In the genomic region with DNA sequence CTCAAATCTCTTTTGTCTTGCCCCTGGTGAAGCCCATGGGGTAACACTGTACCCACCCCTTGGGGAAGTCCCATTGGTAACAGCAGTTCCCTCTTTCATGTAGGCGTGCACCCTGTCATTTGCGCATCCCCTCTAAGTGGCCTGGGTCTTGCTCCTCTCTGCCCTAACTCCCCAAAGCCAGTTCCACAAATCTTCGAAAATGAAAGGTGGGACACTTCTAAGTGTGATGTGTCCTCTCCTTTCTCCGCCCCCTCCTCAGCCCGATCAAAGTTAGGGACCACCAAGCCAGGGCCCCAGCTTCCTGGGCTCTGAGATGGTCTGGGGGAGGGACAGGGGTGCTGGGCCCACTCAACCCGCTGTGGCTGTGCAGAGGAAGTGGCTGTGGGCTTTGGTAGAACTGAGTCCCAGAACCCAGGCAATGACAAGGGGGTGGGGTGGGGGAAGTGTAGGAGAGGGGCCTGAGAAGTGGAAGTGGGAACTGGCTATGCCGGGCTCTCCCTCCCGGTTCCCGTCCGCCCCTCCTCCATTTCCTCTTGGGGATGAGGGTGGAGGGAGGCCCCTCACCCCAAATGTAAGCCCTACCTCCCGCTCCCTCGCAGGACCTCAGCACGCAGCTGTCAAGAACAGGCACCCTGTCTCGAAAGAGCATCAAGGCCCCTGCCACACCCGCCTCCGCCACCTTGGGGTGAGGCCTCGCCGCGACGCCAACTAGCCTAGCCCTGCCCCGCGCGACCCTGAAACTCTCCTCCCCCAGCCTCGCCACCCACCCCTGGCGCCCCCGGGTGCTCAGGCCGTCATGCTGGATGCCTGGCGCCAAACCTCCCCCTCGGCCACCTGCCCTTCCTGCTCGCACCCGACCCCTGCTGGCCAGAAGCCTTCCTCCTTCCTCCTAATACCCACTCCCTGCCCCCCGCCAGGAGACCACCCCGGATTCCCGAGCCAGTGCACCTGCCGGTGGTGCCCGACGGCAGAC, we compare ENCODE assay signal across 1 cellular context.
A peak's percentile ranks its signal among the peaks of the same experiment; 100 is the strongest.
TF ChIP-seq lines count a peak whose summit lies in the region.

No MANE protein-coding gene starts in this region.

TF ChIP-seq in GM12878, 131 proteins besides CTCF, POLR2A, EP300 and RAD21 (continues in another document):
- TF ChIP-seq, protein P1, sequence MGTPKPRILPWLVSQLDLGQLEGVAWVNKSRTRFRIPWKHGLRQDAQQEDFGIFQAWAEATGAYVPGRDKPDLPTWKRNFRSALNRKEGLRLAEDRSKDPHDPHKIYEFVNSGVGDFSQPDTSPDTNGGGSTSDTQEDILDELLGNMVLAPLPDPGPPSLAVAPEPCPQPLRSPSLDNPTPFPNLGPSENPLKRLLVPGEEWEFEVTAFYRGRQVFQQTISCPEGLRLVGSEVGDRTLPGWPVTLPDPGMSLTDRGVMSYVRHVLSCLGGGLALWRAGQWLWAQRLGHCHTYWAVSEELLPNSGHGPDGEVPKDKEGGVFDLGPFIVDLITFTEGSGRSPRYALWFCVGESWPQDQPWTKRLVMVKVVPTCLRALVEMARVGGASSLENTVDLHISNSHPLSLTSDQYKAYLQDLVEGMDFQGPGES (IDR thresholded peaks at IDR 0.05), result no peak
- TF ChIP-seq CBFB (IDR thresholded peaks at IDR 0.05; ENCODE audit: low read depth) (peak; percentile 31; the same call in 1 of the 2 replicates), POU2F2 (IDR thresholded peaks at IDR 0.05; ENCODE audit: borderline replicate concordance, low read depth, low read length) (no peak), FOXK2 (IDR thresholded peaks at IDR 0.05) (no peak), YY1 (IDR thresholded peaks at IDR 0.05; ENCODE audit: low read depth, low read length) (no peak), BACH1 (IDR thresholded peaks at IDR 0.05; ENCODE audit: borderline replicate concordance) (0 out of 2 replicates have a peak, but pooled peaks have one; percentile 31), SMAD5 (IDR thresholded peaks at IDR 0.05; ENCODE audit: low read depth) (no peak), RAD51 (IDR thresholded peaks at IDR 0.05) (no peak), HDGF (IDR thresholded peaks at IDR 0.05) (0 out of 2 replicates have a peak, but pooled peaks have one; percentile 28), SIN3A (IDR thresholded peaks at IDR 0.05; ENCODE audit: low read depth, low read length) (no peak), IRF4 (IDR thresholded peaks at IDR 0.05; ENCODE audit: low read depth, low read length) (no peak), SUZ12 (IDR thresholded peaks at IDR 0.05; ENCODE audit: unreplicated experiment) (no peak), MXI1 (IDR thresholded peaks at IDR 0.05; ENCODE audit: low read depth, low read length) (no peak), NBN (IDR thresholded peaks at IDR 0.05) (no peak), IKZF1 (conservative IDR thresholded peaks at IDR 0.05) (peak; percentile 79), NR2F1 (conservative IDR thresholded peaks at IDR 0.05) (peak; percentile 83), BHLHE40 (IDR thresholded peaks at IDR 0.05; ENCODE audit: borderline replicate concordance in 1 of 2, low read depth in 2 of 2, low read length in 1 of 2) (peak; percentile 12 to 15; a peak in 2 of 4 replicates), STAT3 (IDR thresholded peaks at IDR 0.05; ENCODE audit: low read depth, low read length) (no peak), NR2C2 (IDR thresholded peaks at IDR 0.05; ENCODE audit: borderline replicate concordance, control insufficient read depth, insufficient read length, low read depth) (no peak), KLF5 (IDR thresholded peaks at IDR 0.05; ENCODE audit: partially characterized antibody) (no peak), CHD4 (IDR thresholded peaks at IDR 0.05) (no peak), CBX3 (IDR thresholded peaks at IDR 0.05; ENCODE audit: borderline replicate concordance, low read depth) (no peak), ETV6 (conservative IDR thresholded peaks at IDR 0.05 in 1 of 2, IDR thresholded peaks at IDR 0.05 in 1 of 2; ENCODE audit: borderline replicate concordance in 1 of 2, low read depth in 1 of 2) (peak in 1 of 2 experiments; percentile 44; a peak in 2 of 4 replicates), ESRRA (IDR thresholded peaks at IDR 0.05; ENCODE audit: low read length) (no peak), ZZZ3 (IDR thresholded peaks at IDR 0.05; ENCODE audit: control insufficient read depth, insufficient read length, low read depth) (no peak), DPF2 (IDR thresholded peaks at IDR 0.05) (peak; percentile 64; the same call in 1 of the 2 replicates), NR2C1 (IDR thresholded peaks at IDR 0.05) (no peak), SMARCA5 (IDR thresholded peaks at IDR 0.05) (no peak; the same call in 1 of the 2 replicates), MEF2B (IDR thresholded peaks at IDR 0.05; ENCODE audit: partially characterized antibody, poor library complexity, severe bottlenecking) (peak; percentile 14), MYB (IDR thresholded peaks at IDR 0.05; ENCODE audit: borderline replicate concordance, low read depth, low read length) (no peak), CHD1 (IDR thresholded peaks at IDR 0.05; ENCODE audit: low read depth, low read length) (no peak), HDAC2 (IDR thresholded peaks at IDR 0.05) (no peak), MEF2A (IDR thresholded peaks at IDR 0.05; ENCODE audit: insufficient read depth, low read depth, low read length) (no peak), BMI1 (IDR thresholded peaks at IDR 0.05; ENCODE audit: borderline replicate concordance) (no peak), RUNX3 (IDR thresholded peaks at IDR 0.05; ENCODE audit: low read length) (peak; percentile 73), ATF7 (IDR thresholded peaks at IDR 0.05; ENCODE audit: low read depth) (peak; percentile 25; the same call in 1 of the 2 replicates), TARDBP (IDR thresholded peaks at IDR 0.05; ENCODE audit: borderline replicate concordance) (no peak)
- TF ChIP-seq, protein P2, sequence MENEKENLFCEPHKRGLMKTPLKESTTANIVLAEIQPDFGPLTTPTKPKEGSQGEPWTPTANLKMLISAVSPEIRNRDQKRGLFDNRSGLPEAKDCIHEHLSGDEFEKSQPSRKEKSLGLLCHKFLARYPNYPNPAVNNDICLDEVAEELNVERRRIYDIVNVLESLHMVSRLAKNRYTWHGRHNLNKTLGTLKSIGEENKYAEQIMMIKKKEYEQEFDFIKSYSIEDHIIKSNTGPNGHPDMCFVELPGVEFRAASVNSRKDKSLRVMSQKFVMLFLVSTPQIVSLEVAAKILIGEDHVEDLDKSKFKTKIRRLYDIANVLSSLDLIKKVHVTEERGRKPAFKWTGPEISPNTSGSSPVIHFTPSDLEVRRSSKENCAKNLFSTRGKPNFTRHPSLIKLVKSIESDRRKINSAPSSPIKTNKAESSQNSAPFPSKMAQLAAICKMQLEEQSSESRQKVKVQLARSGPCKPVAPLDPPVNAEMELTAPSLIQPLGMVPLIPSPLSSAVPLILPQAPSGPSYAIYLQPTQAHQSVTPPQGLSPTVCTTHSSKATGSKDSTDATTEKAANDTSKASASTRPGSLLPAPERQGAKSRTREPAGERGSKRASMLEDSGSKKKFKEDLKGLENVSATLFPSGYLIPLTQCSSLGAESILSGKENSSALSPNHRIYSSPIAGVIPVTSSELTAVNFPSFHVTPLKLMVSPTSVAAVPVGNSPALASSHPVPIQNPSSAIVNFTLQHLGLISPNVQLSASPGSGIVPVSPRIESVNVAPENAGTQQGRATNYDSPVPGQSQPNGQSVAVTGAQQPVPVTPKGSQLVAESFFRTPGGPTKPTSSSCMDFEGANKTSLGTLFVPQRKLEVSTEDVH (IDR thresholded peaks at IDR 0.05; ENCODE audit: low read depth, partially characterized antibody), result no peak
- TF ChIP-seq, protein P3, sequence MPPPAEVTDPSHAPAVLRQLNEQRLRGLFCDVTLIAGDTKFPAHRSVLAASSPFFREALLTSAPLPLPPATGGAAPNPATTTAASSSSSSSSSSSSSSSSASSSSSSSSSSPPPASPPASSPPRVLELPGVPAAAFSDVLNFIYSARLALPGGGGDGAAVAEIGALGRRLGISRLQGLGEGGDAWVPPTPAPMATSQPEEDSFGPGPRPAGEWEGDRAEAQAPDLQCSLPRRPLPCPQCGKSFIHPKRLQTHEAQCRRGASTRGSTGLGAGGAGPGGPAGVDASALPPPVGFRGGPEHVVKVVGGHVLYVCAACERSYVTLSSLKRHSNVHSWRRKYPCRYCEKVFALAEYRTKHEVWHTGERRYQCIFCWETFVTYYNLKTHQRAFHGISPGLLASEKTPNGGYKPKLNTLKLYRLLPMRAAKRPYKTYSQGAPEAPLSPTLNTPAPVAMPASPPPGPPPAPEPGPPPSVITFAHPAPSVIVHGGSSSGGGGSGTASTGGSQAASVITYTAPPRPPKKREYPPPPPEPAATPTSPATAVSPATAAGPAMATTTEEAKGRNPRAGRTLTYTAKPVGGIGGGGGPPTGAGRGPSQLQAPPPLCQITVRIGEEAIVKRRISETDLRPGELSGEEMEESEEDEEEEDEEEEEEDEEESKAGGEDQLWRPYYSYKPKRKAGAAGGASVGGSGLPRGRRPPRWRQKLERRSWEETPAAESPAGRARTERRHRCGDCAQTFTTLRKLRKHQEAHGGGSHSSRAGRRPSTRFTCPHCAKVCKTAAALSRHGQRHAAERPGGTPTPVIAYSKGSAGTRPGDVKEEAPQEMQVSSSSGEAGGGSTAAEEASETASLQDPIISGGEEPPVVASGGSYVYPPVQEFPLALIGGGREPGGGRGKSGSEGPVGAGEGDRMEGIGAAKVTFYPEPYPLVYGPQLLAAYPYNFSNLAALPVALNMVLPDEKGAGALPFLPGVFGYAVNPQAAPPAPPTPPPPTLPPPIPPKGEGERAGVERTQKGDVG (CRISPR knock-in tag; IDR thresholded peaks at IDR 0.05), result no peak
- TF ChIP-seq, protein P4, sequence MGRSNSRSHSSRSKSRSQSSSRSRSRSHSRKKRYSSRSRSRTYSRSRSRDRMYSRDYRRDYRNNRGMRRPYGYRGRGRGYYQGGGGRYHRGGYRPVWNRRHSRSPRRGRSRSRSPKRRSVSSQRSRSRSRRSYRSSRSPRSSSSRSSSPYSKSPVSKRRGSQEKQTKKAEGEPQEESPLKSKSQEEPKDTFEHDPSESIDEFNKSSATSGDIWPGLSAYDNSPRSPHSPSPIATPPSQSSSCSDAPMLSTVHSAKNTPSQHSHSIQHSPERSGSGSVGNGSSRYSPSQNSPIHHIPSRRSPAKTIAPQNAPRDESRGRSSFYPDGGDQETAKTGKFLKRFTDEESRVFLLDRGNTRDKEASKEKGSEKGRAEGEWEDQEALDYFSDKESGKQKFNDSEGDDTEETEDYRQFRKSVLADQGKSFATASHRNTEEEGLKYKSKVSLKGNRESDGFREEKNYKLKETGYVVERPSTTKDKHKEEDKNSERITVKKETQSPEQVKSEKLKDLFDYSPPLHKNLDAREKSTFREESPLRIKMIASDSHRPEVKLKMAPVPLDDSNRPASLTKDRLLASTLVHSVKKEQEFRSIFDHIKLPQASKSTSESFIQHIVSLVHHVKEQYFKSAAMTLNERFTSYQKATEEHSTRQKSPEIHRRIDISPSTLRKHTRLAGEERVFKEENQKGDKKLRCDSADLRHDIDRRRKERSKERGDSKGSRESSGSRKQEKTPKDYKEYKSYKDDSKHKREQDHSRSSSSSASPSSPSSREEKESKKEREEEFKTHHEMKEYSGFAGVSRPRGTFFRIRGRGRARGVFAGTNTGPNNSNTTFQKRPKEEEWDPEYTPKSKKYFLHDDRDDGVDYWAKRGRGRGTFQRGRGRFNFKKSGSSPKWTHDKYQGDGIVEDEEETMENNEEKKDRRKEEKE (IDR thresholded peaks at IDR 0.05), result no peak
- TF ChIP-seq, protein P5, sequence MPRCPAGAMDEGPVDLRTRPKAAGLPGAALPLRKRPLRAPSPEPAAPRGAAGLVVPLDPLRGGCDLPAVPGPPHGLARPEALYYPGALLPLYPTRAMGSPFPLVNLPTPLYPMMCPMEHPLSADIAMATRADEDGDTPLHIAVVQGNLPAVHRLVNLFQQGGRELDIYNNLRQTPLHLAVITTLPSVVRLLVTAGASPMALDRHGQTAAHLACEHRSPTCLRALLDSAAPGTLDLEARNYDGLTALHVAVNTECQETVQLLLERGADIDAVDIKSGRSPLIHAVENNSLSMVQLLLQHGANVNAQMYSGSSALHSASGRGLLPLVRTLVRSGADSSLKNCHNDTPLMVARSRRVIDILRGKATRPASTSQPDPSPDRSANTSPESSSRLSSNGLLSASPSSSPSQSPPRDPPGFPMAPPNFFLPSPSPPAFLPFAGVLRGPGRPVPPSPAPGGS (IDR thresholded peaks at IDR 0.05; ENCODE audit: borderline replicate concordance, insufficient read depth, low read depth, low read length, poor library complexity, severe bottlenecking), result no peak
- TF ChIP-seq, protein P6, sequence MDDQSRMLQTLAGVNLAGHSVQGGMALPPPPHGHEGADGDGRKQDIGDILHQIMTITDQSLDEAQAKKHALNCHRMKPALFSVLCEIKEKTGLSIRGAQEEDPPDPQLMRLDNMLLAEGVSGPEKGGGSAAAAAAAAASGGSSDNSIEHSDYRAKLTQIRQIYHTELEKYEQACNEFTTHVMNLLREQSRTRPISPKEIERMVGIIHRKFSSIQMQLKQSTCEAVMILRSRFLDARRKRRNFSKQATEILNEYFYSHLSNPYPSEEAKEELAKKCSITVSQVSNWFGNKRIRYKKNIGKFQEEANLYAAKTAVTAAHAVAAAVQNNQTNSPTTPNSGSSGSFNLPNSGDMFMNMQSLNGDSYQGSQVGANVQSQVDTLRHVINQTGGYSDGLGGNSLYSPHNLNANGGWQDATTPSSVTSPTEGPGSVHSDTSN (IDR thresholded peaks at IDR 0.05; ENCODE audit: insufficient replicate concordance, low read depth, low read length), result no peak
- TF ChIP-seq, protein P7, sequence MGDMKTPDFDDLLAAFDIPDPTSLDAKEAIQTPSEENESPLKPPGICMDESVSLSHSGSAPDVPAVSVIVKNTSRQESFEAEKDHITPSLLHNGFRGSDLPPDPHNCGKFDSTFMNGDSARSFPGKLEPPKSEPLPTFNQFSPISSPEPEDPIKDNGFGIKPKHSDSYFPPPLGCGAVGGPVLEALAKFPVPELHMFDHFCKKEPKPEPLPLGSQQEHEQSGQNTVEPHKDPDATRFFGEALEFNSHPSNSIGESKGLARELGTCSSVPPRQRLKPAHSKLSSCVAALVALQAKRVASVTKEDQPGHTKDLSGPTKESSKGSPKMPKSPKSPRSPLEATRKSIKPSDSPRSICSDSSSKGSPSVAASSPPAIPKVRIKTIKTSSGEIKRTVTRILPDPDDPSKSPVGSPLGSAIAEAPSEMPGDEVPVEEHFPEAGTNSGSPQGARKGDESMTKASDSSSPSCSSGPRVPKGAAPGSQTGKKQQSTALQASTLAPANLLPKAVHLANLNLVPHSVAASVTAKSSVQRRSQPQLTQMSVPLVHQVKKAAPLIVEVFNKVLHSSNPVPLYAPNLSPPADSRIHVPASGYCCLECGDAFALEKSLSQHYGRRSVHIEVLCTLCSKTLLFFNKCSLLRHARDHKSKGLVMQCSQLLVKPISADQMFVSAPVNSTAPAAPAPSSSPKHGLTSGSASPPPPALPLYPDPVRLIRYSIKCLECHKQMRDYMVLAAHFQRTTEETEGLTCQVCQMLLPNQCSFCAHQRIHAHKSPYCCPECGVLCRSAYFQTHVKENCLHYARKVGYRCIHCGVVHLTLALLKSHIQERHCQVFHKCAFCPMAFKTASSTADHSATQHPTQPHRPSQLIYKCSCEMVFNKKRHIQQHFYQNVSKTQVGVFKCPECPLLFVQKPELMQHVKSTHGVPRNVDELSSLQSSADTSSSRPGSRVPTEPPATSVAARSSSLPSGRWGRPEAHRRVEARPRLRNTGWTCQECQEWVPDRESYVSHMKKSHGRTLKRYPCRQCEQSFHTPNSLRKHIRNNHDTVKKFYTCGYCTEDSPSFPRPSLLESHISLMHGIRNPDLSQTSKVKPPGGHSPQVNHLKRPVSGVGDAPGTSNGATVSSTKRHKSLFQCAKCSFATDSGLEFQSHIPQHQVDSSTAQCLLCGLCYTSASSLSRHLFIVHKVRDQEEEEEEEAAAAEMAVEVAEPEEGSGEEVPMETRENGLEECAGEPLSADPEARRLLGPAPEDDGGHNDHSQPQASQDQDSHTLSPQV (IDR thresholded peaks at IDR 0.05), result no peak
